Comparison of ENCODE assay signal across 26 cellular contexts in genomic region chr3:159992601-159993000, GRCh38. TPM values are rescaled to one million over a fixed set of nuclear protein-coding genes. Genes with fewer than 3 reads are reported as not detected.
"Had no signal": no experiment of that assay in that cellular context is flagged by ENCODE, and none has a peak within 500 bp of the region (broad histone marks: within the 10 kb centered on the region; RNA-seq: fewer than 3 reads in every experiment).

No MANE protein-coding gene starts in this region.

- FAIRE-seq: islet of Langerhans had no signal

- H3K27me3 Mint-ChIP-seq: activated naive CD8-positive, alpha-beta T cell; activated T-helper 17 cell treated with anti-CD3 and anti-CD28 coated beads, Interleukin-2, amount 50 U/mL, for 72 hours had no signal

- H3K36me3 Mint-ChIP-seq: neural progenitor cell had no signal

- DNase-seq: activated CD4-positive, CD25-positive, alpha-beta regulatory T cell treated with anti-CD3 and anti-CD28 coated beads, Interleukin-2, amount 50 U/mL, for 72 hours; activated T-cell treated with anti-CD3 and anti-CD28 coated beads, Interleukin-2, amount 50 U/mL, for 1 hour; adrenal gland; brain microvascular endothelial cell; central memory CD4-positive, alpha-beta T cell; dermis blood vessel endothelial cell; effector CD8-positive, alpha-beta T cell; esophagus squamous epithelium; head of caudate nucleus; mesendoderm; naive thymus-derived CD4-positive, alpha-beta T cell; posterior cingulate gyrus; right lobe of liver; stimulated activated CD4-positive, alpha-beta T cell treated with anti-CD3 and anti-CD28 coated beads, Interleukin-1b, Interleukin-23, amount 100 ng/mL, for 48 hours; stomach; T-helper 2 cell; testis had no signal

- H3K9me3 Mint-ChIP-seq: activated T-helper 17 cell treated with anti-CD3 and anti-CD28 coated beads, Interleukin-2, amount 50 U/mL, for 72 hours; naive thymus-derived CD4-positive, alpha-beta T cell had no signal

- H3K9ac ChIP-seq: neural progenitor cell had no signal

- ATAC-seq: activated T-helper 17 cell treated with anti-CD3 and anti-CD28 coated beads, Interleukin-2, amount 50 U/mL, for 72 hours; gastroesophageal sphincter; naive thymus-derived CD4-positive, alpha-beta T cell; right lobe of liver had no signal

- H3K27me3 ChIP-seq: adrenal gland, ascending aorta, brain microvascular endothelial cell, esophagus squamous epithelium, gastroesophageal sphincter, right lobe of liver, stomach, testis, vagina had no signal

- H3K4me3 ChIP-seq: adrenal gland, ascending aorta, esophagus squamous epithelium, gastroesophageal sphincter, neural progenitor cell, right lobe of liver, skin epidermis, stomach, testis, vagina had no signal

- H3K4me3 Mint-ChIP-seq: activated naive CD8-positive, alpha-beta T cell; activated T-helper 17 cell treated with anti-CD3 and anti-CD28 coated beads, Interleukin-2, amount 50 U/mL, for 72 hours; naive thymus-derived CD4-positive, alpha-beta T cell; neural progenitor cell had no signal

- H3K4me2 ChIP-seq: neural progenitor cell had no signal

- H3K36me3 ChIP-seq: adrenal gland, ascending aorta, brain microvascular endothelial cell, gastroesophageal sphincter, neural progenitor cell, right lobe of liver, stomach, vagina had no signal

- H3K4me1 ChIP-seq: testis had no signal

- H3K27ac ChIP-seq: adrenal gland, ascending aorta, brain microvascular endothelial cell, neural progenitor cell, right lobe of liver, skin epidermis, stomach, testis, vagina, VCaP had no signal

- H2AFZ ChIP-seq: neural progenitor cell had no signal

- H3K27ac Mint-ChIP-seq: activated naive CD8-positive, alpha-beta T cell; activated T-helper 17 cell treated with anti-CD3 and anti-CD28 coated beads, Interleukin-2, amount 50 U/mL, for 72 hours; naive thymus-derived CD4-positive, alpha-beta T cell; neural progenitor cell had no signal

- H3K9me3 ChIP-seq: adrenal gland, ascending aorta, esophagus squamous epithelium, gastroesophageal sphincter, right lobe of liver, stomach, testis, vagina had no signal

RNA-seq across cellular contexts. Expression of gene IL12A, which starts 4.0 kb away (rescaled TPM):
- total RNA-seq: ascending aorta had no signal
